ENCODE assay signal across 1 cellular context in genomic region chr17:6998855-6999508, GRCh38.
A peak's percentile ranks its signal among the peaks of the same experiment; 100 is the strongest.
TF ChIP-seq lines count a peak whose summit lies in the region.

No MANE protein-coding gene starts in this region.

TF ChIP-seq in K562, 482 proteins besides CTCF, POLR2A, EP300 and RAD21 (continued from another document and continues in another):
- no peak for TF ChIP-seq ETS1 (conservative IDR thresholded peaks at IDR 0.05; ENCODE audit: control insufficient read depth, low read depth, low read length)
- peak; percentile 37; the same call in 1 of the 2 replicates for TF ChIP-seq VEZF1 (CRISPR knock-in tag; IDR thresholded peaks at IDR 0.05)
- TF ChIP-seq ZNF57 (CRISPR knock-in tag; IDR thresholded peaks at IDR 0.05), result no peak
- TF ChIP-seq KLF6 (CRISPR knock-in tag; IDR thresholded peaks at IDR 0.05; ENCODE audit: borderline replicate concordance), result no peak
- peak; percentile 35; the same call in 1 of the 2 replicates for TF ChIP-seq MECOM (CRISPR knock-in tag; IDR thresholded peaks at IDR 0.05)
- no peak for TF ChIP-seq CSDE1 (IDR thresholded peaks at IDR 0.05)
- no peak for TF ChIP-seq ZBTB26 (CRISPR knock-in tag; IDR thresholded peaks at IDR 0.05)
- peak; percentile 51; the same call in 1 of the 2 replicates for TF ChIP-seq SOX6 (IDR thresholded peaks at IDR 0.05)
- peak; percentile 21 for TF ChIP-seq ZFX (CRISPR knock-in tag; IDR thresholded peaks at IDR 0.05)
- no peak for TF ChIP-seq RNF2 (IDR thresholded peaks at IDR 0.05)
- no peak for TF ChIP-seq MTF1 (CRISPR knock-in tag; IDR thresholded peaks at IDR 0.05; ENCODE audit: borderline replicate concordance)
- 0 out of 2 replicates have a peak, but pooled peaks have one; percentile 35 for TF ChIP-seq ARID3A (IDR thresholded peaks at IDR 0.05; ENCODE audit: borderline replicate concordance, low read depth, low read length)
- no peak for TF ChIP-seq ELF2 (CRISPR knock-in tag; IDR thresholded peaks at IDR 0.05)
- 0 out of 2 replicates have a peak, but pooled peaks have one; percentile 14 for TF ChIP-seq ETV1 (tag; conservative IDR thresholded peaks at IDR 0.05; ENCODE audit: low read depth)
- peak; percentile 73; the same call in 1 of the 2 replicates for TF ChIP-seq TFAP4 (CRISPR knock-in tag; IDR thresholded peaks at IDR 0.05; ENCODE audit: borderline replicate concordance)
- TF ChIP-seq EHMT2 (IDR thresholded peaks at IDR 0.05), result 0 out of 2 replicates have a peak, but pooled peaks have one; percentile 52
- TF ChIP-seq MYC (IDR thresholded peaks at IDR 0.05; ENCODE audit: low read depth, low read length), result 0 out of 2 replicates have a peak, but pooled peaks have one; percentile 26
- no peak for TF ChIP-seq MYC (CRISPR knock-in tag; IDR thresholded peaks at IDR 0.05; ENCODE audit: borderline replicate concordance, low read depth)
- peak; percentile 47 for TF ChIP-seq CCNT2 (IDR thresholded peaks at IDR 0.05; ENCODE audit: borderline replicate concordance, extremely low read depth, insufficient read length, low read depth, low read length)
- TF ChIP-seq TOE1 (IDR thresholded peaks at IDR 0.05; ENCODE audit: borderline replicate concordance), result peak; percentile 21; the same call in 1 of the 2 replicates
- TF ChIP-seq TOE1 (CRISPR knock-in tag; IDR thresholded peaks at IDR 0.05; ENCODE audit: borderline replicate concordance, low read depth), result no peak
- TF ChIP-seq CBFA2T3 (IDR thresholded peaks at IDR 0.05), result peak; percentile 74
- peak; percentile 46; the same call in 1 of the 2 replicates for TF ChIP-seq MTA1 (IDR thresholded peaks at IDR 0.05; ENCODE audit: borderline replicate concordance)
- peak; percentile 93 for TF ChIP-seq JUN (IDR thresholded peaks at IDR 0.05; ENCODE audit: borderline replicate concordance, low read depth, low read length)
- TF ChIP-seq JUN (CRISPR knock-in tag; IDR thresholded peaks at IDR 0.05; ENCODE audit: borderline replicate concordance), result no peak
- TF ChIP-seq ZBTB11 (CRISPR knock-in tag; IDR thresholded peaks at IDR 0.05), result no peak
- no peak for TF ChIP-seq DEAF1 (CRISPR knock-in tag; IDR thresholded peaks at IDR 0.05)
- no peak for TF ChIP-seq CHD4 (IDR thresholded peaks at IDR 0.05; ENCODE audit: insufficient read depth, insufficient replicate concordance, low read depth, low read length, poor library complexity, severe bottlenecking)
- TF ChIP-seq ZEB2 (IDR thresholded peaks at IDR 0.05), result peak; percentile 84
- TF ChIP-seq XRCC4 (IDR thresholded peaks at IDR 0.05; ENCODE audit: extremely low read depth, insufficient read depth, insufficient read length), result no peak
- TF ChIP-seq ZNF780A (CRISPR knock-in tag; IDR thresholded peaks at IDR 0.05), result no peak
- peak; percentile 63 for TF ChIP-seq NCOR1 (IDR thresholded peaks at IDR 0.05)
- TF ChIP-seq NR1H2 (CRISPR knock-in tag; IDR thresholded peaks at IDR 0.05), result no peak
- TF ChIP-seq ZNF592 (IDR thresholded peaks at IDR 0.05), result peak; percentile 82
- TF ChIP-seq RREB1 (CRISPR knock-in tag; IDR thresholded peaks at IDR 0.05), result no peak
- TF ChIP-seq KLF16 (IDR thresholded peaks at IDR 0.05), result no peak
- TF ChIP-seq ZNF263 (CRISPR knock-in tag; IDR thresholded peaks at IDR 0.05; ENCODE audit: borderline replicate concordance), result no peak
